19 cellular contexts compared by ENCODE assay signal in genomic region chr10:5492929-5493576, GRCh38. TPM values are rescaled to one million over a fixed set of nuclear protein-coding genes. Genes with fewer than 3 reads are reported as not detected.
DNase-seq lines count a peak whose midpoint lies in the region; ATAC-seq and TF ChIP-seq lines count a peak whose summit lies in the region.
"Had no signal": no experiment of that assay in that cellular context is flagged by ENCODE, and none has a peak within 500 bp of the region (broad histone marks: within the 10 kb centered on the region; RNA-seq: fewer than 3 reads in every experiment).

No MANE protein-coding gene starts in this region.

- no peaks in the 10 kb centered on the region for H3K36me3 ChIP-seq in neuronal stem cell (replicated peaks in 1 of 2; ENCODE audit: control insufficient read depth in 2 of 2, insufficient read depth in 2 of 2, low read length in 2 of 2)
- H3K36me3 ChIP-seq: BLaER1 had no signal

- no peak overlapping the region for H2BK120ac ChIP-seq in neuronal stem cell (ENCODE audit: low read depth, low read length)

- H2AK5ac ChIP-seq in neuronal stem cell (ENCODE audit: low read depth, low read length), result no peak overlapping the region

- no peak overlapping the region for H3K9ac ChIP-seq in neuronal stem cell (ENCODE audit: low read depth, low read length, poor library complexity)
- H3K9ac ChIP-seq: BLaER1 had no signal

- CTCF ChIA-PET in WTC11 (lab: Charles Lee), result no interaction called here

- peak overlapping the region; percentile 19 for H3K18ac ChIP-seq in neuronal stem cell (ENCODE audit: low read length)

- H3K27me3 Mint-ChIP-seq in activated naive CD8-positive, alpha-beta T cell treated with anti-CD3 and anti-CD28 coated beads, Interleukin-2, amount 10 ng/mL, durations not matched to agents 7 days and 5 days, result peaks cover 2% of the 10 kb centered on the region
- no peaks in the 10 kb centered on the region for H3K27me3 Mint-ChIP-seq in activated naive CD8-positive, alpha-beta T cell treated with anti-CD3 and anti-CD28 coated beads for 36 hours
- H3K27me3 Mint-ChIP-seq in WTC11 (ENCODE audit: low read depth), result peaks cover 3% of the 10 kb centered on the region; the same call in 1 of the 2 replicates

- no peak overlapping the region for H3K4me3 Mint-ChIP-seq in activated naive CD8-positive, alpha-beta T cell treated with anti-CD3 and anti-CD28 coated beads, Interleukin-2, amount 10 ng/mL, durations not matched to agents 7 days and 5 days
- no peak overlapping the region for H3K4me3 Mint-ChIP-seq in activated naive CD8-positive, alpha-beta T cell treated with anti-CD3 and anti-CD28 coated beads for 36 hours
- no peak overlapping the region for H3K4me3 Mint-ChIP-seq in WTC11

- no peak overlapping the region for H2BK5ac ChIP-seq in neuronal stem cell (ENCODE audit: low read length)

- ATAC-seq in activated naive CD8-positive, alpha-beta T cell treated with anti-CD3 and anti-CD28 coated beads, Interleukin-2, amount 10 ng/mL, durations not matched to agents 7 days and 5 days (ENCODE audit: low read depth), result no peak
- ATAC-seq in WTC11 (no peak), GM21717 (IDR thresholded peaks at IDR 0.05; ENCODE audit: unreplicated experiment) (no peak)

- peaks cover 8% of the 10 kb centered on the region for H3K9me3 Mint-ChIP-seq in activated naive CD8-positive, alpha-beta T cell treated with anti-CD3 and anti-CD28 coated beads, Interleukin-2, amount 10 ng/mL, durations not matched to agents 7 days and 5 days
- H3K9me3 Mint-ChIP-seq in activated naive CD8-positive, alpha-beta T cell treated with anti-CD3 and anti-CD28 coated beads for 36 hours, result peaks cover 8% of the 10 kb centered on the region
- H3K9me3 Mint-ChIP-seq in WTC11, result peaks cover 20% of the 10 kb centered on the region

- H3K27ac ChIP-seq in neuronal stem cell (replicated peaks; ENCODE audit: low read length), result no peak overlapping the region
- H3K27ac ChIP-seq: BLaER1 had no signal

- peaks cover 4% of the 10 kb centered on the region for H3K4me1 Mint-ChIP-seq in activated naive CD8-positive, alpha-beta T cell treated with anti-CD3 and anti-CD28 coated beads, Interleukin-2, amount 10 ng/mL, durations not matched to agents 7 days and 5 days
- peaks cover 9% of the 10 kb centered on the region for H3K4me1 Mint-ChIP-seq in activated naive CD8-positive, alpha-beta T cell treated with anti-CD3 and anti-CD28 coated beads for 36 hours
- peaks cover 7% of the 10 kb centered on the region for H3K4me1 Mint-ChIP-seq in WTC11

- H4K8ac ChIP-seq in neuronal stem cell (ENCODE audit: low read depth, low read length), result no peak overlapping the region

- H2BK15ac ChIP-seq in neuronal stem cell (ENCODE audit: low read length), result no peak overlapping the region

- H4K91ac ChIP-seq in neuronal stem cell (ENCODE audit: low read depth, low read length, poor library complexity), result no peak overlapping the region

- no peak overlapping the region for H3K14ac ChIP-seq in neuronal stem cell (ENCODE audit: low read length)

- no CpG with 5 or more reads among the region's 13 CpGs for WGBS in neuronal stem cell (ENCODE audit: extremely low coverage in 2 of 2, insufficient read length in 2 of 2, insufficient replicate concordance in 1 of 2), 2 donors

- H3K4me3 ChIP-seq in neuronal stem cell (ENCODE audit: low read length in 2 of 2), result peak overlapping the region in 1 of 2 donors; percentile 36
- H3K4me3 ChIP-seq: BLaER1 had no signal

- no peak for TF ChIP-seq CTCF in WTC11 (IDR thresholded peaks at IDR 0.05)

- no peaks in the 10 kb centered on the region for H3K4me1 ChIP-seq in neuronal stem cell (ENCODE audit: control insufficient read depth in 2 of 2, insufficient read depth in 1 of 2, low read depth in 1 of 2, low read length in 2 of 2)

- no peaks in the 10 kb centered on the region for H3K79me1 ChIP-seq in neuronal stem cell (ENCODE audit: low read depth, low read length)

- H3K27me3 ChIP-seq in neuronal stem cell (ENCODE audit: control insufficient read depth in 3 of 3, insufficient read depth in 3 of 3, low read depth in 1 of 3, low read length in 3 of 3), result peaks cover 0 to 27% (median 0%) of the 10 kb centered on the region in 3 experiments
- H3K27me3 ChIP-seq: BLaER1 had no signal

- no peak overlapping the region for H3K23ac ChIP-seq in neuronal stem cell (ENCODE audit: low read depth, low read length, poor library complexity)

- no peak overlapping the region for H3K4ac ChIP-seq in neuronal stem cell (ENCODE audit: low read length)

- peaks cover 0 to 9% of the 10 kb centered on the region in 2 donors for H3K9me3 ChIP-seq in neuronal stem cell (replicated peaks in 1 of 2; ENCODE audit: control insufficient read depth in 2 of 2, insufficient read depth in 1 of 2, low read depth in 1 of 2, low read length in 2 of 2)

- POLR2A ChIA-PET in activated naive CD8-positive, alpha-beta T cell treated with anti-CD3 and anti-CD28 coated beads, Interleukin-2, amount 10 ng/mL, durations not matched to agents 7 days and 5 days (lab: Charles Lee), result no interaction called here
- POLR2A ChIA-PET in WTC11 (lab: Charles Lee), result no interaction called here

- H3K4me2 ChIP-seq in neuronal stem cell (ENCODE audit: insufficient read depth, low read length, poor library complexity, severe bottlenecking), result no peak overlapping the region
- H3K4me2 ChIP-seq: BLaER1 had no signal

- no peak for DNase-seq in activated naive CD8-positive, alpha-beta T cell treated with anti-CD3 and anti-CD28 coated beads, Interleukin-2, amount 10 ng/mL, durations not matched to agents 7 days and 5 days
- no peak for DNase-seq in activated naive CD8-positive, alpha-beta T cell treated with anti-CD3 and anti-CD28 coated beads for 36 hours
- DNase-seq in WTC11 (ENCODE audit: low spot score), result no peak
- no peak for DNase-seq in neuronal stem cell (ENCODE audit: low spot score)
- no peak for DNase-seq in cortex of kidney (lab: John Stamatoyannopoulos, UW)
- DNase-seq in AG08395 (ENCODE audit: low spot score), result no peak
- no peak for DNase-seq in NCI-H2107 treated with DMSO at 0.1 percent for 48 hours (lab: John Stamatoyannopoulos, UW; ENCODE audit: unreplicated experiment)
- DNase-seq: DMS79 treated with DMSO at 0.1 percent for 48 hours, GOT3, MM.1S, NCI-H1092 treated with DMSO at 0.1 percent for 48 hours, NCI-H2081, OCI-M1 had no signal

- H2AFZ ChIP-seq in neuronal stem cell (ENCODE audit: low read length), result no peak overlapping the region

- H3K27ac Mint-ChIP-seq in activated naive CD8-positive, alpha-beta T cell treated with anti-CD3 and anti-CD28 coated beads, Interleukin-2, amount 10 ng/mL, durations not matched to agents 7 days and 5 days, result peak overlapping the region; percentile 11
- H3K27ac Mint-ChIP-seq in activated naive CD8-positive, alpha-beta T cell treated with anti-CD3 and anti-CD28 coated beads for 36 hours, result no peak overlapping the region
- no peak overlapping the region for H3K27ac Mint-ChIP-seq in WTC11

- no peaks in the 10 kb centered on the region for H3K36me3 Mint-ChIP-seq in activated naive CD8-positive, alpha-beta T cell treated with anti-CD3 and anti-CD28 coated beads, Interleukin-2, amount 10 ng/mL, durations not matched to agents 7 days and 5 days
- no peaks in the 10 kb centered on the region for H3K36me3 Mint-ChIP-seq in activated naive CD8-positive, alpha-beta T cell treated with anti-CD3 and anti-CD28 coated beads for 36 hours
- H3K36me3 Mint-ChIP-seq in WTC11, result peaks cover 16% of the 10 kb centered on the region

- no peak overlapping the region for H2BK12ac ChIP-seq in neuronal stem cell (ENCODE audit: low read length)

TF ChIP-seq in WTC11, 78 proteins besides CTCF, POLR2A, EP300 and RAD21:
- TF ChIP-seq RORB (CRISPR knock-in tag; IDR thresholded peaks at IDR 0.05) (no peak), SMAD4 (CRISPR knock-in tag; IDR thresholded peaks at IDR 0.05) (no peak), ZNF423 (CRISPR knock-in tag; IDR thresholded peaks at IDR 0.05) (peak; percentile 36; the same call in 1 of the 2 replicates)

RNA-seq across cellular contexts. Expression of gene CALML5, which starts 6.3 kb away (rescaled TPM):
- total RNA-seq in activated naive CD8-positive, alpha-beta T cell treated with anti-CD3 and anti-CD28 coated beads, Interleukin-2, amount 10 ng/mL, durations not matched to agents 7 days and 5 days, result not detected
- not detected for total RNA-seq in activated naive CD8-positive, alpha-beta T cell treated with anti-CD3 and anti-CD28 coated beads for 36 hours
- 0.23 TPM in 1 of 3 replicates, not detected in the others for total RNA-seq in WTC11 (2021)
- polyA plus RNA-seq in neuronal stem cell (2013, experiment 1 of 2), result not detected
- polyA plus RNA-seq in neuronal stem cell (2013, experiment 2 of 2), result not detected
- total RNA-seq: A172, LHCN-M2, NCI-H460, RPMI7951 had no signal

RNA-seq across cellular contexts. Expression of gene CALML3, which starts 31.7 kb away (rescaled TPM):
- total RNA-seq in activated naive CD8-positive, alpha-beta T cell treated with anti-CD3 and anti-CD28 coated beads, Interleukin-2, amount 10 ng/mL, durations not matched to agents 7 days and 5 days, result not detected
- not detected for total RNA-seq in activated naive CD8-positive, alpha-beta T cell treated with anti-CD3 and anti-CD28 coated beads for 36 hours
- total RNA-seq in WTC11 (2021), result not detected in 3 replicates
- not detected for polyA plus RNA-seq in neuronal stem cell (2013, experiment 1 of 2)
- not detected for polyA plus RNA-seq in neuronal stem cell (2013, experiment 2 of 2)
- total RNA-seq: A172, LHCN-M2, NCI-H460, RPMI7951 had no signal
